16 cellular contexts compared by ENCODE assay signal in genomic region chr1:145188869-145189606, GRCh38. TPM values are rescaled to one million over a fixed set of nuclear protein-coding genes. Genes with fewer than 3 reads are reported as not detected.
DNase-seq lines count a peak whose midpoint lies in the region; ATAC-seq, FAIRE-seq and TF ChIP-seq lines count a peak whose summit lies in the region.
"Not testable (repeated sequence)": the region's sequence is repeated elsewhere in the genome, so short reads cannot be mapped to it uniquely, and the experiment has no call there.
"Had no signal": no experiment of that assay in that cellular context is flagged by ENCODE, and none has a peak within 500 bp of the region (broad histone marks: within the 10 kb centered on the region; RNA-seq: fewer than 3 reads in every experiment).

No MANE protein-coding gene starts in this region.

- not testable (repeated sequence) for TF ChIP-seq CTCF in activated CD8-positive, alpha-beta T cell treated with anti-CD3 and anti-CD28 coated beads for 36 hours (IDR thresholded peaks at IDR 0.05); lower lobe of right lung (IDR thresholded peaks at IDR 0.05)

- peak overlapping the region; percentile 57 to 71 (median 71) for H3K4me3 Mint-ChIP-seq in T-cell
- H3K4me3 Mint-ChIP-seq in activated CD8-positive, alpha-beta T cell treated with anti-CD3 and anti-CD28 coated beads for 36 hours: peak overlapping the region; percentile 49
- peak overlapping the region; percentile 4 for H3K4me3 Mint-ChIP-seq in activated naive CD8-positive, alpha-beta T cell treated with anti-CD3 and anti-CD28 coated beads for 36 hours

- not testable (repeated sequence) for H3K27me3 Mint-ChIP-seq in T-cell; activated CD8-positive, alpha-beta T cell treated with anti-CD3 and anti-CD28 coated beads for 36 hours; activated naive CD8-positive, alpha-beta T cell treated with anti-CD3 and anti-CD28 coated beads for 36 hours

- H3K27me3 ChIP-seq in HAP-1 (ENCODE audit: low read depth); lower lobe of right lung (ENCODE audit: low read depth); small intestine (ENCODE audit: control insufficient read depth in 2 of 2, insufficient read depth in 2 of 2, low read length in 2 of 2): not testable (repeated sequence)

- H3K4me1 Mint-ChIP-seq in T-cell: peaks cover 15 to 20% (median 19%) of the 10 kb centered on the region in 3 donors
- peaks cover 11% of the 10 kb centered on the region for H3K4me1 Mint-ChIP-seq in activated CD8-positive, alpha-beta T cell treated with anti-CD3 and anti-CD28 coated beads for 36 hours (ENCODE audit: low read depth)
- H3K4me1 Mint-ChIP-seq in activated naive CD8-positive, alpha-beta T cell treated with anti-CD3 and anti-CD28 coated beads for 36 hours: not testable (repeated sequence)

- peak; percentile 29 for DNase-seq in ACHN
- DNase-seq in HAP-1 (ENCODE audit: low spot score in 2 of 2): peak; percentile 2 to 39
- peak in 26 of 34 experiments; percentile 7 to 68 (median 30) for DNase-seq in T-cell
- peak; percentile 41 for DNase-seq in activated CD8-positive, alpha-beta T cell treated with anti-CD3 and anti-CD28 coated beads for 36 hours
- peak; percentile 8 for DNase-seq in activated naive CD8-positive, alpha-beta T cell treated with anti-CD3 and anti-CD28 coated beads for 36 hours
- DNase-seq in fibroblast of gingiva (ENCODE audit: low read depth): peak; percentile 1
- peak; percentile 36 for DNase-seq in lower lobe of right lung
- DNase-seq in small intestine: peak; percentile 17

- H3K27ac ChIP-seq in lower lobe of right lung; small intestine (ENCODE audit: low read depth in 1 of 2, low read length in 1 of 2): not testable (repeated sequence)

- H3K4me3 ChIP-seq in HAP-1; lower lobe of right lung; small intestine (ENCODE audit: low read depth in 1 of 2, low read length in 2 of 2): not testable (repeated sequence)

- H3K4me1 ChIP-seq in HAP-1; lower lobe of right lung; small intestine (ENCODE audit: control insufficient read depth in 2 of 2, insufficient read depth in 1 of 2, low read depth in 1 of 2, low read length in 1 of 2): not testable (repeated sequence)

- not testable (repeated sequence) for FAIRE-seq in small intestine (lab: Jason Lieb, UNC)

- intact Hi-C loops in activated CD8-positive, alpha-beta T cell treated with anti-CD3 and anti-CD28 coated beads for 36 hours (cut with micrococcal nuclease); lower lobe of right lung (cut with DNase I): not testable (repeated sequence)

- POLR2A ChIA-PET in T-cell (lab: Charles Lee); activated CD8-positive, alpha-beta T cell treated with anti-CD3 and anti-CD28 coated beads for 36 hours (lab: Charles Lee): not testable (repeated sequence)

- CTCF ChIA-PET in T-cell (lab: Charles Lee); activated CD8-positive, alpha-beta T cell treated with anti-CD3 and anti-CD28 coated beads for 36 hours (lab: Charles Lee): not testable (repeated sequence)

- peak; percentile 22 to 62 (median 36) for ATAC-seq in T-cell (replicated peaks in 1 of 4)
- ATAC-seq in activated CD8-positive, alpha-beta T cell treated with anti-CD3 and anti-CD28 coated beads for 36 hours: peak; percentile 11
- ATAC-seq in lower lobe of right lung: peak; percentile 63 to 71

- peak overlapping the region; percentile 95 to 96 for H3K27ac Mint-ChIP-seq in T-cell
- H3K27ac Mint-ChIP-seq in activated CD8-positive, alpha-beta T cell treated with anti-CD3 and anti-CD28 coated beads for 36 hours: peak overlapping the region; percentile 89
- H3K27ac Mint-ChIP-seq in activated naive CD8-positive, alpha-beta T cell treated with anti-CD3 and anti-CD28 coated beads for 36 hours: peak overlapping the region; percentile 65

- H3K9me3 Mint-ChIP-seq in T-cell; activated CD8-positive, alpha-beta T cell treated with anti-CD3 and anti-CD28 coated beads for 36 hours; activated naive CD8-positive, alpha-beta T cell treated with anti-CD3 and anti-CD28 coated beads for 36 hours: not testable (repeated sequence)

- not testable (repeated sequence) for H3K9me3 ChIP-seq in HAP-1; lower lobe of right lung; small intestine (ENCODE audit: control insufficient read depth, low read depth)

- 17 to 47% (median 27%) methylated on average over 7 of the region's 8 CpGs for WGBS in small intestine, 3 donors

- in situ Hi-C loops in ACHN (cut with HindIII; ENCODE audit: low pct_ligation_motif_present, low pct_unique_long_range_greater_than_20kb, low sequenced_read_pairs); HAP-1 (cut with MboI; ENCODE audit: low sequenced_read_pairs): not testable (repeated sequence)

- not testable (repeated sequence) for H3K36me3 ChIP-seq in HAP-1 (replicated peaks); lower lobe of right lung; small intestine (ENCODE audit: control insufficient read depth in 2 of 2, insufficient read depth in 2 of 2, low read length in 2 of 2)

- H3K36me3 Mint-ChIP-seq in T-cell; activated CD8-positive, alpha-beta T cell treated with anti-CD3 and anti-CD28 coated beads for 36 hours (ENCODE audit: low read depth); activated naive CD8-positive, alpha-beta T cell treated with anti-CD3 and anti-CD28 coated beads for 36 hours: not testable (repeated sequence)

RNA-seq across cellular contexts. Expression of gene PPIAL4D, which starts 52.9 kb away (rescaled TPM):
- 1 to 10 TPM in 1 of 5 donors, under 1 TPM in 1, not detected in 3; 0.98 to 1.4 TPM for total RNA-seq in T-cell
- not detected for total RNA-seq in activated CD8-positive, alpha-beta T cell treated with anti-CD3 and anti-CD28 coated beads for 36 hours
- not detected for total RNA-seq in activated naive CD8-positive, alpha-beta T cell treated with anti-CD3 and anti-CD28 coated beads for 36 hours
- not detected for total RNA-seq in lower lobe of right lung
- not detected for polyA plus RNA-seq in small intestine
- total RNA-seq: foreskin keratinocyte, H7, neural crest cell, posterior vena cava, skeletal muscle tissue, urinary bladder had no signal
- polyA plus RNA-seq: adipose tissue, foreskin keratinocyte, IgD-negative memory B cell, urinary bladder had no signal

Comparison
In these comparisons a context has a peak if more than half of its experiments do, and no peak if none do; other contexts are left out.
1. ATAC-seq: peak in every context shown above with its lines; median percentile 67 in lower lobe of right lung; 36 in T-cell; 11 in activated CD8-positive, alpha-beta T cell treated with anti-CD3 and anti-CD28 coated beads for 36 hours.
2. H3K4me3 Mint-ChIP-seq: peak in every context shown above with its lines; median percentile 71 in T-cell; 49 in activated CD8-positive, alpha-beta T cell treated with anti-CD3 and anti-CD28 coated beads for 36 hours; 4 in activated naive CD8-positive, alpha-beta T cell treated with anti-CD3 and anti-CD28 coated beads for 36 hours.